20 cellular contexts compared by ENCODE assay signal in the genomic region with DNA sequence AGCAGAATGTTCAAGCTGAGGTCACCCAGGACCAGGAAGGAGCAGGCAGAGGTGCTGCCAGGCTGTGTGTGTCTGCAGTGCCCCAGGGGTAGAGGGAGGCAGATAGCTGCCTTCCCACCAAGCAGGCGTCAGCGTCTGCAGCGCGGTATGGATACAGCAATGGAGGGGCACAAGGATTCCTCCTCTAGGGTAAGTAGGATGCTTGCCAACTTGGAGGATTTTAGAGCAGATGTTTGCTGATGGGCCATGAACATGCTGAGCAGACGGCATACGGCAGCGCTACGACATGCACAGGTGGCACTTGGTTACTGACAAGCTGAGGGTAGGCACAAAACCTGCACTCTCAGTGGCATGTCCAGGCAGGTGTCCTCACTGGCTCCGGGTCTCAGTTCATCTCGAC. TPM values are rescaled to one million over a fixed set of nuclear protein-coding genes. Genes with fewer than 3 reads are reported as not detected.
DNase-seq lines count a peak whose midpoint lies in the region; ATAC-seq and TF ChIP-seq lines count a peak whose summit lies in the region.
"Had no signal": no experiment of that assay in that cellular context is flagged by ENCODE, and none has a peak within 500 bp of the region (broad histone marks: within the 10 kb centered on the region; RNA-seq: fewer than 3 reads in every experiment).

No MANE protein-coding gene starts in this region.

- H3K4me3 Mint-ChIP-seq in natural killer cell treated with Interleukin-12 subunit alpha and Interleukin-12 subunit beta and Interleukin-15 and Interleukin-18, amount 100 ng/mL, for 72 hours = no peak overlapping the region
- no peak overlapping the region for H3K4me3 Mint-ChIP-seq in natural killer cell
- H3K4me3 Mint-ChIP-seq: T-cell had no signal

- H3K36me3 ChIP-seq in upper lobe of right lung = no peaks in the 10 kb centered on the region
- H3K36me3 ChIP-seq in PC-3 (ENCODE audit: low read depth, low read length) = no peaks in the 10 kb centered on the region
- H3K36me3 ChIP-seq: SJSA1 had no signal

- H3K9me3 ChIP-seq in iPS-18c (ENCODE audit: control insufficient read depth, insufficient read depth, low read length) (no peaks in the 10 kb centered on the region), upper lobe of right lung (no peaks in the 10 kb centered on the region), PC-3 (ENCODE audit: low read length) (no peaks in the 10 kb centered on the region)
- H3K9me3 ChIP-seq: Caco-2, SJSA1 had no signal

- TF ChIP-seq CTCF in natural killer cell (IDR thresholded peaks at IDR 0.05) (no peak), upper lobe of right lung (IDR thresholded peaks at IDR 0.05) (no peak), foreskin keratinocyte (conservative IDR thresholded peaks at IDR 0.05) (no peak), PC-3 (conservative IDR thresholded peaks at IDR 0.05; ENCODE audit: low read depth, low read length) (no peak)

- H3K4me1 Mint-ChIP-seq in natural killer cell treated with Interleukin-12 subunit alpha and Interleukin-12 subunit beta and Interleukin-15 and Interleukin-18, amount 100 ng/mL, for 72 hours (ENCODE audit: low read depth in 2 of 2) = no peaks in the 10 kb centered on the region
- H3K4me1 Mint-ChIP-seq in natural killer cell = no peaks in the 10 kb centered on the region
- H3K4me1 Mint-ChIP-seq: T-cell had no signal

- no peaks in the 10 kb centered on the region for H3K9me2 ChIP-seq in PC-3 (replicated peaks; ENCODE audit: low read length)

- H4K20me1 ChIP-seq in PC-3 (ENCODE audit: low read length) = no peaks in the 10 kb centered on the region

- no peak overlapping the region for H3K4me2 ChIP-seq in PC-3 (ENCODE audit: low read length)

- H3K27me3 ChIP-seq in upper lobe of right lung (no peaks in the 10 kb centered on the region), foreskin keratinocyte (peaks cover 8% of the 10 kb centered on the region), PC-3 (ENCODE audit: low read length) (no peaks in the 10 kb centered on the region)
- H3K27me3 ChIP-seq: SJSA1 had no signal

- no peak for ATAC-seq in natural killer cell treated with Interleukin-12 subunit alpha and Interleukin-12 subunit beta and Interleukin-15 and Interleukin-18, amount 100 ng/mL, for 72 hours
- ATAC-seq in natural killer cell = no peak
- ATAC-seq in upper lobe of right lung = no peak
- no peak for ATAC-seq in foreskin keratinocyte
- ATAC-seq in PC-3 = no peak
- ATAC-seq: T-cell had no signal

- intact Hi-C loops in natural killer cell (cut with micrococcal nuclease) = no loop called here
- intact Hi-C loops in upper lobe of right lung (cut with DNase I) = no loop called here
- intact Hi-C loops in PC-3 (cut with micrococcal nuclease) = no loop called here

- H3K27ac Mint-ChIP-seq in natural killer cell treated with Interleukin-12 subunit alpha and Interleukin-12 subunit beta and Interleukin-15 and Interleukin-18, amount 100 ng/mL, for 72 hours = no peak overlapping the region
- H3K27ac Mint-ChIP-seq in natural killer cell = no peak overlapping the region
- H3K27ac Mint-ChIP-seq: T-cell had no signal

- POLR2A ChIA-PET in PC-3 (lab: Charles Lee; ENCODE audit: unreplicated experiment) = no interaction called here

- no peaks in the 10 kb centered on the region for H3K79me2 ChIP-seq in PC-3 (ENCODE audit: low read length)

- H3K9ac ChIP-seq in PC-3 (ENCODE audit: low read length) = no peak overlapping the region

- no peaks in the 10 kb centered on the region for H3F3A ChIP-seq in PC-3 (ENCODE audit: low read length, unreplicated experiment)

- H3K27ac ChIP-seq in upper lobe of right lung = no peak overlapping the region
- no peak overlapping the region for H3K27ac ChIP-seq in foreskin keratinocyte
- H3K27ac ChIP-seq in PC-3 (ENCODE audit: low read length) = no peak overlapping the region
- H3K27ac ChIP-seq: SJSA1 had no signal

- peaks cover 20 to 35% of the 10 kb centered on the region in 2 donors for H3K27me3 Mint-ChIP-seq in natural killer cell treated with Interleukin-12 subunit alpha and Interleukin-12 subunit beta and Interleukin-15 and Interleukin-18, amount 100 ng/mL, for 72 hours
- H3K27me3 Mint-ChIP-seq in natural killer cell (ENCODE audit: low read depth in 2 of 2) = peaks cover 8 to 52% of the 10 kb centered on the region in 2 donors

- H3K4me3 ChIP-seq in iPS-18c (ENCODE audit: insufficient read depth, low read depth, low read length) (peak overlapping the region; percentile 4; the same call in 1 of the 2 replicates), upper lobe of right lung (no peak overlapping the region), PC-3 (ENCODE audit: low read length) (no peak overlapping the region)
- H3K4me3 ChIP-seq: SJSA1 had no signal

- no TSS peak for BruUV-seq in PC-3 (replicated peaks; lab: Mats Ljungman, UMichigan)

- peaks cover 7% of the 10 kb centered on the region for H3K9me3 Mint-ChIP-seq in natural killer cell treated with Interleukin-12 subunit alpha and Interleukin-12 subunit beta and Interleukin-15 and Interleukin-18, amount 100 ng/mL, for 72 hours
- H3K9me3 Mint-ChIP-seq in natural killer cell = no peaks in the 10 kb centered on the region

- H3K4me1 ChIP-seq in upper lobe of right lung = no peaks in the 10 kb centered on the region
- H3K4me1 ChIP-seq in foreskin keratinocyte = no peaks in the 10 kb centered on the region
- peaks cover 9% of the 10 kb centered on the region; the same call in 1 of the 2 replicates for H3K4me1 ChIP-seq in PC-3 (ENCODE audit: insufficient read depth, low read length)
- H3K4me1 ChIP-seq: Caco-2, SJSA1 had no signal

- DNase-seq in natural killer cell treated with Interleukin-12 subunit alpha and Interleukin-12 subunit beta and Interleukin-15 and Interleukin-18, amount 100 ng/mL, for 72 hours (ENCODE audit: low spot score) = peak; percentile 10
- DNase-seq in natural killer cell = no peak
- peak; percentile 97 for DNase-seq in NCI-H2171 treated with DMSO at 0.1 percent for 48 hours (lab: John Stamatoyannopoulos, UW)
- peak; percentile 38 for DNase-seq in upper lobe of right lung
- DNase-seq in foreskin keratinocyte = no peak
- DNase-seq in PC-3 = no peak
- no peak for DNase-seq in GM19240 (ENCODE audit: insufficient read length, low spot score)
- DNase-seq: Caco-2; DND-41; GDM1; GOT3; KG1; NCI-H1092 treated with DMSO at 0.1 percent for 48 hours; NCI-H2081; NCI-H446; NK-92 treated with Interleukin-12 subunit alpha and Interleukin-12 subunit beta, amount 100 ng/mL, for 24 hours; OCI-M1; T-cell had no signal

- no peak overlapping the region for H2AFZ ChIP-seq in PC-3 (ENCODE audit: low read length)

- CTCF ChIA-PET in PC-3 (lab: Charles Lee) = no interaction called here

- H3K36me3 Mint-ChIP-seq in natural killer cell treated with Interleukin-12 subunit alpha and Interleukin-12 subunit beta and Interleukin-15 and Interleukin-18, amount 100 ng/mL, for 72 hours = no peaks in the 10 kb centered on the region
- no peaks in the 10 kb centered on the region for H3K36me3 Mint-ChIP-seq in natural killer cell

RNA-seq across cellular contexts. Expression of a gene that starts 48.1 kb away (rescaled TPM):
- 10 to 100 TPM; 16.4 to 25.2 TPM for total RNA-seq in natural killer cell treated with Interleukin-12 subunit alpha and Interleukin-12 subunit beta and Interleukin-15 and Interleukin-18, amount 100 ng/mL, for 72 hours
- total RNA-seq in natural killer cell (10 to 100 TPM in 2 of 3 donors, 1 to 10 TPM in 1; 8.3 to 15.3 (median 11.3) TPM), upper lobe of right lung (16.9 TPM), foreskin keratinocyte (19.2 and 20.1 TPM in 2 replicates), PC-3 (2014; rRNA removed) (51.9 and 63.3 TPM in 2 replicates)
- 25.1 and 32.0 TPM in 2 replicates for polyA plus RNA-seq in foreskin keratinocyte

Comparison
In these comparisons a context has a peak if more than half of its experiments do, and no peak if none do; other contexts are left out.
1. DNase-seq: peak in natural killer cell treated with Interleukin-12 subunit alpha and Interleukin-12 subunit beta and Interleukin-15 and Interleukin-18, amount 100 ng/mL, for 72 hours (single experiment), NCI-H2171 treated with DMSO at 0.1 percent for 48 hours (single experiment) and upper lobe of right lung (single experiment); none in natural killer cell (single experiment), foreskin keratinocyte (0 of 2), PC-3 (single experiment) and GM19240 (single experiment).